Comparison of ENCODE assay signal across 8 cellular contexts in genomic region chr16:85717393-85718152, GRCh38. TPM values are rescaled to one million over a fixed set of nuclear protein-coding genes. Genes with fewer than 3 reads are reported as not detected.
A peak's percentile ranks its signal among the peaks of the same experiment; 100 is the strongest.
DNase-seq lines count a peak whose midpoint lies in the region; ATAC-seq, FAIRE-seq and TF ChIP-seq lines count a peak whose summit lies in the region.

No MANE protein-coding gene starts in this region.

- H3K4me3 ChIP-seq in A549 (no peak overlapping the region), colonic mucosa (no peak overlapping the region), lower leg skin (ENCODE audit: low read depth, poor library complexity, severe bottlenecking) (no peak overlapping the region)

- H3K4me1 ChIP-seq in A549: no peaks in the 10 kb centered on the region
- H3K4me1 ChIP-seq in colonic mucosa: no peaks in the 10 kb centered on the region

- H3K27ac ChIP-seq in A549 (no peak overlapping the region), colonic mucosa (no peak overlapping the region)

- TF ChIP-seq CTCF in A549 (IDR thresholded peaks at IDR 0.05) (peak; percentile 85), colonic mucosa (IDR thresholded peaks at IDR 0.05) (peak; percentile 54), lower leg skin (IDR thresholded peaks at IDR 0.05) (peak in 1 of 3 donors; percentile 51)

- FAIRE-seq in A549 (lab: Jason Lieb, UNC): no peak

- intact Hi-C loops in colonic mucosa (cut with DNase I) (loop anchor here (2.0 to 5.0 kb wide), 3 partner anchors 40 to 295 kb away; no protein-coding TSS in a partner anchor), lower leg skin (cut with DNase I; ENCODE audit: low total_unique reads) (no loop called here)

- H3K9me3 ChIP-seq in A549 (no peaks in the 10 kb centered on the region), colonic mucosa (no peaks in the 10 kb centered on the region)

- no peaks in the 10 kb centered on the region for H3K36me3 ChIP-seq in colonic mucosa

- TF ChIP-seq RAD21 in A549 (conservative IDR thresholded peaks at IDR 0.05 in 1 of 2, IDR thresholded peaks at IDR 0.05 in 1 of 2): peak; percentile 80 to 82

- ATAC-seq in A549 (peak; percentile 77 to 84), HG02763 (IDR thresholded peaks at IDR 0.05; ENCODE audit: unreplicated experiment) (no peak)

- H3K4me2 ChIP-seq in A549: no peak overlapping the region

- H3K27me3 ChIP-seq in colonic mucosa: no peaks in the 10 kb centered on the region

- WGBS in A549 (ENCODE audit: missing lambda C conversion rate): 42% methylated on average over 18 of the region's 21 CpGs
- 22 to 30% methylated on average over 16 to 18 of the region's 21 CpGs for WGBS in lower leg skin, 2 donors

- TF ChIP-seq EP300 in A549 (IDR thresholded peaks at IDR 0.05): no peak

- POLR2A ChIA-PET in A549 (lab: Yijun Ruan, JAX): no interaction called here

- DNase-seq in A549 (ENCODE audit: low read depth in 1 of 2, low spot score in 1 of 2) (peak; percentile 74 to 76), GM19238 (ENCODE audit: insufficient read length, low spot score) (peak; percentile 79), NCI-H510A treated with DMSO at 0.1 percent for 48 hours (lab: John Stamatoyannopoulos, UW) (peak; percentile 88), colonic mucosa (peak; percentile 81), lower leg skin (ENCODE audit: low spot score in 2 of 2) (peak; percentile 33 to 90)
- peak; percentile 77 for DNase-seq in activated CD4-positive, alpha-beta T cell treated with anti-CD3 and anti-CD28 coated beads for 48 hours
- DNase-seq in stimulated activated CD4-positive, alpha-beta T cell treated with anti-CD3 and anti-CD28 coated beads, TNF-alpha, amount 100 ng/mL, for 4 hours (ENCODE audit: low read depth in 3 of 3): peak; percentile 9 to 36 (median 13)

- CTCF ChIA-PET in A549 (lab: Yijun Ruan, JAX): interaction anchor here (0.6 to 10.7 kb wide), 47 partner anchors 8 to 582 kb away, joined by 3 to 130 read pairs (median 4); partner anchors contain the start of gene GINS2

- no peak overlapping the region for H3K9ac ChIP-seq in colonic mucosa (ENCODE audit: low read depth in 2 of 2, low read length in 2 of 2)

- TF ChIP-seq POLR2A in A549 (IDR thresholded peaks at IDR 0.05; ENCODE audit: low read length) (no peak), lower leg skin (IDR thresholded peaks at IDR 0.05) (no peak)

TF ChIP-seq in A549, 52 proteins besides CTCF, POLR2A, EP300 and RAD21:
- TF ChIP-seq JUN (IDR thresholded peaks at IDR 0.05): no peak
- no peak for TF ChIP-seq HMGXB4 (CRISPR knock-in tag; IDR thresholded peaks at IDR 0.05; ENCODE audit: borderline replicate concordance)
- TF ChIP-seq CHD4 (IDR thresholded peaks at IDR 0.05; ENCODE audit: borderline replicate concordance): no peak
- TF ChIP-seq JUNB (IDR thresholded peaks at IDR 0.05): no peak
- TF ChIP-seq ESRRA (IDR thresholded peaks at IDR 0.05; ENCODE audit: borderline replicate concordance, low read length): peak; percentile 31; the same call in 1 of the 2 replicates
- no peak for TF ChIP-seq TP53 (CRISPR knock-in tag; IDR thresholded peaks at IDR 0.05)
- no peak for TF ChIP-seq ATOH8 (CRISPR knock-in tag; IDR thresholded peaks at IDR 0.05; ENCODE audit: low read depth)
- TF ChIP-seq E2F6 (IDR thresholded peaks at IDR 0.05; ENCODE audit: borderline replicate concordance, low read depth): no peak
- no peak for TF ChIP-seq HES2 (IDR thresholded peaks at IDR 0.05)
- no peak for TF ChIP-seq HOXB13 (CRISPR knock-in tag; IDR thresholded peaks at IDR 0.05; ENCODE audit: low read depth)
- no peak for TF ChIP-seq HOXB5 (CRISPR knock-in tag; IDR thresholded peaks at IDR 0.05)
- TF ChIP-seq ELK1 (IDR thresholded peaks at IDR 0.05; ENCODE audit: low read depth, low read length): no peak
- peak; percentile 56; the same call in 2 of the 3 replicates for TF ChIP-seq SMC3 (IDR thresholded peaks at IDR 0.05)

RNA-seq across cellular contexts. Expression of gene GINS2, which starts 28.8 kb away (rescaled TPM):
- polyA plus RNA-seq in A549 (2011; rRNA removed) (23.4 and 28.7 TPM in 2 replicates), A549 (2017; fragmentation: RNase III; extraction: RNeasy Plus Mini Kit Qiagen cat#74134 plus additional on column Dnase treatment) (25.4 to 27.7 TPM (median 26.8 TPM) in 3 replicates)
- 28.6 and 32.9 TPM in 2 replicates for polyA plus RNA-seq in A549 (2012; cell fraction: cytosol; rRNA removed)
- polyA plus RNA-seq in A549 (2012; cell fraction: nucleus; rRNA removed): 10.9 and 16.4 TPM in 2 replicates
- polyA minus RNA-seq in A549 (2011; rRNA and poly(A)+ RNA removed): 15.0 and 15.7 TPM in 2 replicates
- total RNA-seq in colonic mucosa (10 to 100 TPM in 1 of 2 donors, 1 to 10 TPM in 1; 6.1 to 39.9 TPM), lower leg skin (under 1 TPM in 3 of 4 donors, not detected in 1; 0.38 to 0.98 (median 0.91) TPM)

RNA-seq across cellular contexts. Expression of gene C16orf74, which starts 33.3 kb away (rescaled TPM):
- 3.3 and 3.8 TPM in 2 replicates for polyA plus RNA-seq in A549 (2011; rRNA removed)
- polyA plus RNA-seq in A549 (2012; cell fraction: cytosol; rRNA removed): 19.7 and 21.8 TPM in 2 replicates
- polyA plus RNA-seq in A549 (2012; cell fraction: nucleus; rRNA removed): 19.8 and 21.2 TPM in 2 replicates
- polyA plus RNA-seq in A549 (2017; fragmentation: RNase III; extraction: RNeasy Plus Mini Kit Qiagen cat#74134 plus additional on column Dnase treatment): 8.0 to 9.3 TPM (median 9.1 TPM) in 3 replicates
- 1.1 and 2.3 TPM in 2 replicates for polyA minus RNA-seq in A549 (2011; rRNA and poly(A)+ RNA removed)
- total RNA-seq in colonic mucosa: under 1 TPM; 0.37 to 0.96 TPM
- total RNA-seq in lower leg skin: 10 to 100 TPM in 1 of 4 donors, 1 to 10 TPM in 3; 5.4 to 13.0 (median 7.9) TPM

Comparison
In these comparisons a context has a peak if more than half of its experiments do, and no peak if none do; other contexts are left out.
1. DNase-seq: peak in every context shown above with its lines; median percentile 88 in NCI-H510A treated with DMSO at 0.1 percent for 48 hours; 81 in colonic mucosa; 79 in GM19238; 77 in activated CD4-positive, alpha-beta T cell treated with anti-CD3 and anti-CD28 coated beads for 48 hours; 75 in A549; 62 in lower leg skin; 13 in stimulated activated CD4-positive, alpha-beta T cell treated with anti-CD3 and anti-CD28 coated beads, TNF-alpha, amount 100 ng/mL, for 4 hours.